In genomic region chr5:62643556-62644451, GRCh38 we compare ENCODE assay signal across 22 cellular contexts.
A peak's percentile ranks its signal among the peaks of the same experiment; 100 is the strongest.
DNase-seq lines count a peak whose midpoint lies in the region; ATAC-seq and TF ChIP-seq lines count a peak whose summit lies in the region.
"Had no signal": no experiment of that assay in that cellular context is flagged by ENCODE, and none has a peak within 500 bp of the region (broad histone marks: within the 10 kb centered on the region; RNA-seq: fewer than 3 reads in every experiment).

No MANE protein-coding gene starts in this region.

- intact Hi-C loops in Right ventricle myocardium superior (cut with DNase I) = no loop called here
- intact Hi-C loops in Right ventricle myocardium inferior (cut with DNase I) = no loop called here
- intact Hi-C loops in activated naive CD4-positive, alpha-beta T cell treated with anti-CD3 and anti-CD28 coated beads for 36 hours (cut with micrococcal nuclease) = no loop called here

- CTCF ChIA-PET in RWPE1 (lab: Yijun Ruan, JAX) = interaction anchor here (0.9 kb wide), 1 partner anchor 57 kb away, joined by 4 read pairs; no protein-coding TSS in a partner anchor
- CTCF ChIA-PET in activated naive CD4-positive, alpha-beta T cell treated with anti-CD3 and anti-CD28 coated beads for 36 hours (lab: Charles Lee) = no interaction called here

- TF ChIP-seq CTCF in endothelial cell (IDR thresholded peaks at IDR 0.05; ENCODE audit: unreplicated experiment) (no peak), RWPE1 (conservative IDR thresholded peaks at IDR 0.05; ENCODE audit: low read depth) (no peak)

- no peak for DNase-seq in Right ventricle myocardium superior
- no peak for DNase-seq in Right ventricle myocardium inferior (ENCODE audit: missing footprints)
- DNase-seq in NCI-H2029 treated with DMSO at 0.1 percent for 48 hours (lab: John Stamatoyannopoulos, UW) = peak; percentile 85
- DNase-seq in endothelial cell (ENCODE audit: low spot score) = no peak
- DNase-seq in RWPE1 (ENCODE audit: low spot score) = no peak
- no peak for DNase-seq in activated naive CD4-positive, alpha-beta T cell treated with anti-CD3 and anti-CD28 coated beads for 36 hours
- DNase-seq in NCI-H226 = no peak
- DNase-seq: activated CD4-positive, alpha-beta T cell treated with anti-CD3 and anti-CD28 coated beads, Interleukin-2, amount 10 ng/mL, durations not matched to agents 24 days and 14 days; aorta; caudate nucleus; GDM1; head of caudate nucleus; mesendoderm; naive thymus-derived CD8-positive, alpha-beta T cell; NCI-H526; posterior cingulate gyrus; SHP77 treated with DMSO at 0.1 percent for 48 hours had no signal

- H3K27me3 Mint-ChIP-seq in endothelial cell (ENCODE audit: unreplicated experiment) = no peaks in the 10 kb centered on the region
- no peaks in the 10 kb centered on the region for H3K27me3 Mint-ChIP-seq in activated naive CD4-positive, alpha-beta T cell treated with anti-CD3 and anti-CD28 coated beads for 36 hours (ENCODE audit: low read depth)
- H3K27me3 Mint-ChIP-seq: activated CD4-positive, alpha-beta T cell treated with anti-CD3 and anti-CD28 coated beads, Interleukin-2, amount 10 ng/mL, durations not matched to agents 24 days and 14 days; activated naive CD4-positive, alpha-beta T cell treated with anti-CD3 and anti-CD28 coated beads, Interleukin-2, amount 50 U/mL, for 24 hours; naive thymus-derived CD8-positive, alpha-beta T cell had no signal

- ATAC-seq in Right ventricle myocardium superior (ENCODE audit: poor library complexity) (peak; percentile 49), Right ventricle myocardium inferior (no peak)
- ATAC-seq: naive thymus-derived CD8-positive, alpha-beta T cell had no signal

- H3K4me3 Mint-ChIP-seq in endothelial cell (ENCODE audit: unreplicated experiment) = peak overlapping the region; percentile 34
- no peak overlapping the region for H3K4me3 Mint-ChIP-seq in activated naive CD4-positive, alpha-beta T cell treated with anti-CD3 and anti-CD28 coated beads for 36 hours
- H3K4me3 Mint-ChIP-seq: activated CD4-positive, alpha-beta T cell treated with anti-CD3 and anti-CD28 coated beads, Interleukin-2, amount 10 ng/mL, durations not matched to agents 24 days and 14 days; activated naive CD4-positive, alpha-beta T cell treated with anti-CD3 and anti-CD28 coated beads, Interleukin-2, amount 50 U/mL, for 24 hours; activated T-helper 1 cell treated with anti-CD3 and anti-CD28 coated beads, Interleukin-12 subunit alpha, Interleukin-12 subunit beta, Interleukin-2, Interleukin-4 antibody, amounts not matched to agents 30 ng/mL and 10 ng/mL and 1 ng/mL, durations not matched to agents 14 hours and 24 hours and 36 hours; naive thymus-derived CD8-positive, alpha-beta T cell had no signal

- peaks cover 30% of the 10 kb centered on the region for H3K36me3 Mint-ChIP-seq in endothelial cell (ENCODE audit: low read depth, unreplicated experiment)
- H3K36me3 Mint-ChIP-seq in activated naive CD4-positive, alpha-beta T cell treated with anti-CD3 and anti-CD28 coated beads for 36 hours (ENCODE audit: low read depth) = peaks cover 5% of the 10 kb centered on the region

- POLR2A ChIA-PET in RWPE1 (lab: Yijun Ruan, JAX; ENCODE audit: low non-redundant PET) = no interaction called here

- H3K9me3 Mint-ChIP-seq in endothelial cell (ENCODE audit: unreplicated experiment) = no peaks in the 10 kb centered on the region
- H3K9me3 Mint-ChIP-seq in activated naive CD4-positive, alpha-beta T cell treated with anti-CD3 and anti-CD28 coated beads for 36 hours = no peaks in the 10 kb centered on the region
- H3K9me3 Mint-ChIP-seq: activated CD4-positive, alpha-beta T cell treated with anti-CD3 and anti-CD28 coated beads, Interleukin-2, amount 10 ng/mL, durations not matched to agents 24 days and 14 days; activated naive CD4-positive, alpha-beta T cell treated with anti-CD3 and anti-CD28 coated beads, Interleukin-2, amount 50 U/mL, for 24 hours; activated T-helper 1 cell treated with anti-CD3 and anti-CD28 coated beads, Interleukin-12 subunit alpha, Interleukin-12 subunit beta, Interleukin-2, Interleukin-4 antibody, amounts not matched to agents 30 ng/mL and 10 ng/mL and 1 ng/mL, durations not matched to agents 14 hours and 24 hours and 36 hours; naive thymus-derived CD8-positive, alpha-beta T cell had no signal

- H3K27ac Mint-ChIP-seq in endothelial cell (ENCODE audit: unreplicated experiment) = no peak overlapping the region
- H3K27ac Mint-ChIP-seq in activated naive CD4-positive, alpha-beta T cell treated with anti-CD3 and anti-CD28 coated beads for 36 hours = no peak overlapping the region
- H3K27ac Mint-ChIP-seq: activated CD4-positive, alpha-beta T cell treated with anti-CD3 and anti-CD28 coated beads, Interleukin-2, amount 10 ng/mL, durations not matched to agents 24 days and 14 days; activated T-helper 1 cell treated with anti-CD3 and anti-CD28 coated beads, Interleukin-12 subunit alpha, Interleukin-12 subunit beta, Interleukin-2, Interleukin-4 antibody, amounts not matched to agents 30 ng/mL and 10 ng/mL and 1 ng/mL, durations not matched to agents 14 hours and 24 hours and 36 hours had no signal

- no peak overlapping the region for H3K27ac ChIP-seq in RWPE1
- H3K27ac ChIP-seq: C4-2B, KMS-11, upper lobe of left lung had no signal

- H3K4me1 Mint-ChIP-seq in endothelial cell (ENCODE audit: unreplicated experiment) = peaks cover 13% of the 10 kb centered on the region
- no peaks in the 10 kb centered on the region for H3K4me1 Mint-ChIP-seq in activated naive CD4-positive, alpha-beta T cell treated with anti-CD3 and anti-CD28 coated beads for 36 hours (ENCODE audit: low read depth)
- H3K4me1 Mint-ChIP-seq: activated CD4-positive, alpha-beta T cell treated with anti-CD3 and anti-CD28 coated beads, Interleukin-2, amount 10 ng/mL, durations not matched to agents 24 days and 14 days; activated naive CD4-positive, alpha-beta T cell treated with anti-CD3 and anti-CD28 coated beads, Interleukin-2, amount 50 U/mL, for 24 hours had no signal
